ENCODE assay signal across 2 cellular contexts in the genomic region with DNA sequence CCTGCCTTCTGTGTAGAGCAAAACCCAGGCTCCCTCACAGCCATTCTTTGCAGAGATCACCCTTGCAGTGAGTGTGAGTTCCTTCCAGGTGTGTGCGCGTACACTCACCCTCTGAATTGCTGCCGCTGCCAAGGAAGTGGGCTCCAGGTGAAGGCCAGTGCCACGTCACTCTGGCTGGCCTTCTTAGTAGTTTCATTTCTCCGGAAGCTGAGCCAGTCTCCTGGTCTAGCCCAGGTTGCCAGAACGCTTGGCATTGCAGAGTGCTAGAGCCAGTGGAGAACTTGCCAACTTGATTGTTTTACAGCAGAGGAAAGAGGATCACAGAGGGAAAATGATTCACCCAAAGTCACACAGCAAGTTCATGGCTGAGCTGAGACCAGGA.
TF ChIP-seq lines count a peak whose summit lies in the region.

No MANE protein-coding gene starts in this region.

TF ChIP-seq in SK-N-SH treated with all-trans-retinoic acid at 6 μM for 48 hours, 23 proteins besides CTCF, POLR2A, EP300 and RAD21:
- TF ChIP-seq SNAI2 (CRISPR knock-in tag; IDR thresholded peaks at IDR 0.05) (no peak), ZNF8 (CRISPR knock-in tag; IDR thresholded peaks at IDR 0.05) (no peak), TCF4 (CRISPR knock-in tag; IDR thresholded peaks at IDR 0.05; ENCODE audit: borderline replicate concordance) (no peak)
- TF ChIP-seq, protein P1, sequence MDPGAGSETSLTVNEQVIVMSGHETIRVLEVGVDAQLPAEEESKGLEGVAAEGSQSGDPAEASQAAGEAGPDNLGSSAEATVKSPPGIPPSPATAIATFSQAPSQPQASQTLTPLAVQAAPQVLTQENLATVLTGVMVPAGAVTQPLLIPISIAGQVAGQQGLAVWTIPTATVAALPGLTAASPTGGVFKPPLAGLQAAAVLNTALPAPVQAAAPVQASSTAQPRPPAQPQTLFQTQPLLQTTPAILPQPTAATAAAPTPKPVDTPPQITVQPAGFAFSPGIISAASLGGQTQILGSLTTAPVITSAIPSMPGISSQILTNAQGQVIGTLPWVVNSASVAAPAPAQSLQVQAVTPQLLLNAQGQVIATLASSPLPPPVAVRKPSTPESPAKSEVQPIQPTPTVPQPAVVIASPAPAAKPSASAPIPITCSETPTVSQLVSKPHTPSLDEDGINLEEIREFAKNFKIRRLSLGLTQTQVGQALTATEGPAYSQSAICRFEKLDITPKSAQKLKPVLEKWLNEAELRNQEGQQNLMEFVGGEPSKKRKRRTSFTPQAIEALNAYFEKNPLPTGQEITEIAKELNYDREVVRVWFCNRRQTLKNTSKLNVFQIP (CRISPR knock-in tag; IDR thresholded peaks at IDR 0.05; ENCODE audit: borderline replicate concordance, low read depth), result no peak

TF ChIP-seq in SK-N-SH, 30 proteins besides CTCF, POLR2A, EP300 and RAD21:
- no peak for TF ChIP-seq FOSL2 (IDR thresholded peaks at IDR 0.05; ENCODE audit: borderline replicate concordance, low read depth)
TF ChIP-seq in SK-N-SH: peak in this region for 0.
